Comparison of ENCODE assay signal across 13 cellular contexts in genomic region chr17:29237476-29238132, GRCh38. TPM values are rescaled to one million over a fixed set of nuclear protein-coding genes. Genes with fewer than 3 reads are reported as not detected.
DNase-seq lines count a peak whose midpoint lies in the region; ATAC-seq, FAIRE-seq and TF ChIP-seq lines count a peak whose summit lies in the region.
"Had no signal": no experiment of that assay in that cellular context is flagged by ENCODE, and none has a peak within 500 bp of the region (broad histone marks: within the 10 kb centered on the region; RNA-seq: fewer than 3 reads in every experiment).

No MANE protein-coding gene starts in this region.

- H2BK5ac ChIP-seq in mesenchymal stem cell (ENCODE audit: low read depth, low read length, poor library complexity, severe bottlenecking), result no peak overlapping the region

- no peak overlapping the region for H2AK5ac ChIP-seq in mesenchymal stem cell (ENCODE audit: low read length, severe bottlenecking)

- H3K4me2 ChIP-seq in mesenchymal stem cell (ENCODE audit: low read length, poor library complexity, severe bottlenecking), result no peak overlapping the region
- H3K4me2 ChIP-seq: neural progenitor cell had no signal

- intact Hi-C loops in left ventricle myocardium inferior (cut with micrococcal nuclease), result no loop called here

- no peak overlapping the region for H2AFZ ChIP-seq in mesenchymal stem cell (ENCODE audit: low read depth, low read length)
- H2AFZ ChIP-seq: neural progenitor cell had no signal

- peak overlapping the region; percentile 49 for H2BK15ac ChIP-seq in mesenchymal stem cell (ENCODE audit: low read depth, poor library complexity, severe bottlenecking)

- H3K23ac ChIP-seq in mesenchymal stem cell (ENCODE audit: low read length in 2 of 2), result no peak overlapping the region

- no peak for TF ChIP-seq CTCF in bronchial epithelial cell (IDR thresholded peaks at IDR 0.05; ENCODE audit: insufficient read depth, low read length, severe bottlenecking)
- no peak for TF ChIP-seq CTCF in left ventricle myocardium inferior (IDR thresholded peaks at IDR 0.05; ENCODE audit: borderline replicate concordance)

- no peak overlapping the region for H4K8ac ChIP-seq in mesenchymal stem cell (ENCODE audit: low read length)

- peak; percentile 84 for FAIRE-seq in bronchial epithelial cell (lab: Jason Lieb, UNC)

- H2BK12ac ChIP-seq in mesenchymal stem cell (ENCODE audit: low read length in 2 of 2), result peak overlapping the region in 1 of 2 experiments; percentile 15

- H3K9ac ChIP-seq in mesenchymal stem cell (ENCODE audit: low read length), result peak overlapping the region; percentile 54
- H3K9ac ChIP-seq: neural progenitor cell had no signal

- H4K91ac ChIP-seq in mesenchymal stem cell (ENCODE audit: low read length), result no peak overlapping the region

- no peak overlapping the region for H3K4ac ChIP-seq in mesenchymal stem cell (ENCODE audit: low read depth in 1 of 2, low read length in 2 of 2)

- H2BK120ac ChIP-seq in mesenchymal stem cell (ENCODE audit: low read depth, low read length), result no peak overlapping the region

- no peaks in the 10 kb centered on the region for H3K9me3 ChIP-seq in mesenchymal stem cell (ENCODE audit: control insufficient read depth, low read length)
- no peaks in the 10 kb centered on the region for H3K9me3 ChIP-seq in left ventricle myocardium inferior (replicated peaks)

- H3K36me3 ChIP-seq in bronchial epithelial cell (ENCODE audit: control insufficient read depth, insufficient read depth, low read length), result no peaks in the 10 kb centered on the region
- no peaks in the 10 kb centered on the region for H3K36me3 ChIP-seq in mesenchymal stem cell (ENCODE audit: control insufficient read depth in 1 of 2, insufficient read depth in 2 of 2, low read depth in 1 of 2, low read length in 2 of 2)
- no peaks in the 10 kb centered on the region for H3K36me3 ChIP-seq in left ventricle myocardium inferior
- H3K36me3 ChIP-seq: neural progenitor cell had no signal

- DNase-seq in CD1c-positive myeloid dendritic cell (ENCODE audit: extremely low spot score) (peak; percentile 38), MV-4-11 (lab: John Stamatoyannopoulos, UW) (peak; percentile 77), bronchial epithelial cell (ENCODE audit: low read depth) (peak; percentile 58), mesenchymal stem cell (peak; percentile 73), left ventricle myocardium inferior (no peak), T1000 (lab: John Stamatoyannopoulos, UW) (no peak)
- DNase-seq: activated CD4-positive, alpha-beta T cell treated with anti-CD3 and anti-CD28 coated beads for 4 hours; CD4-positive, alpha-beta T cell; NCI-H1092; NCI-H510A treated with DMSO at 0.1 percent for 48 hours had no signal

- H3K4me3 ChIP-seq in bronchial epithelial cell (ENCODE audit: low read depth, low read length) (no peak overlapping the region), mesenchymal stem cell (ENCODE audit: insufficient read depth in 1 of 2, low read depth in 1 of 2, low read length in 2 of 2) (no peak overlapping the region), left ventricle myocardium inferior (no peak overlapping the region)
- H3K4me3 ChIP-seq: neural progenitor cell had no signal

- H3K4me1 ChIP-seq in mesenchymal stem cell (ENCODE audit: control insufficient read depth, insufficient read depth, low read depth, low read length), result peaks cover 14% of the 10 kb centered on the region
- no peaks in the 10 kb centered on the region for H3K4me1 ChIP-seq in left ventricle myocardium inferior

- no peaks in the 10 kb centered on the region for H3K79me1 ChIP-seq in mesenchymal stem cell (replicated peaks; ENCODE audit: low read length, poor library complexity, severe bottlenecking)

- H3K27ac ChIP-seq in mesenchymal stem cell (ENCODE audit: low read length, poor library complexity, severe bottlenecking) (peak overlapping the region; percentile 51), left ventricle myocardium inferior (replicated peaks) (no peak overlapping the region)
- H3K27ac ChIP-seq: neural progenitor cell had no signal

- ATAC-seq in HG03565 (IDR thresholded peaks at IDR 0.05; ENCODE audit: unreplicated experiment) (no peak), HG03571 (IDR thresholded peaks at IDR 0.05; ENCODE audit: unreplicated experiment) (no peak)

- H3K18ac ChIP-seq in mesenchymal stem cell (ENCODE audit: low read depth in 1 of 2, low read length in 2 of 2), result peak overlapping the region in 1 of 2 experiments; percentile 57

- H3K27me3 ChIP-seq in bronchial epithelial cell (ENCODE audit: control insufficient read depth, insufficient read depth, low read length) (no peaks in the 10 kb centered on the region), mesenchymal stem cell (ENCODE audit: control insufficient read depth in 1 of 2, insufficient read depth in 1 of 2, low read length in 2 of 2) (no peaks in the 10 kb centered on the region), left ventricle myocardium inferior (ENCODE audit: low read depth) (no peaks in the 10 kb centered on the region)
- H3K27me3 ChIP-seq: neural progenitor cell had no signal

- 85% methylated on average over 3 of the region's 3 CpGs for WGBS in mesenchymal stem cell

- H3K14ac ChIP-seq in mesenchymal stem cell (ENCODE audit: low read length in 2 of 2), result no peak overlapping the region

RNA-seq across cellular contexts. Expression of gene CRYBA1, which starts 9.1 kb away (rescaled TPM):
- not detected in 2 replicates for total RNA-seq in bronchial epithelial cell
- not detected for polyA plus RNA-seq in mesenchymal stem cell (2013, experiment 1 of 2)
- polyA plus RNA-seq in mesenchymal stem cell (2013, experiment 2 of 2), result not detected
- total RNA-seq in left ventricle myocardium inferior, result not detected
- total RNA-seq: CD4-positive, alpha-beta T cell had no signal

RNA-seq across cellular contexts. Expression of gene NUFIP2, which starts 56.3 kb away (rescaled TPM):
- total RNA-seq in bronchial epithelial cell (26.9 and 32.8 TPM in 2 replicates), left ventricle myocardium inferior (40.5 TPM)
- 24.4 TPM for polyA plus RNA-seq in mesenchymal stem cell (2013, experiment 1 of 2)
- polyA plus RNA-seq in mesenchymal stem cell (2013, experiment 2 of 2), result 22.7 TPM

RNA-seq across cellular contexts. Expression of gene MYO18A, which starts 57.4 kb away (rescaled TPM):
- total RNA-seq in bronchial epithelial cell (23.4 and 57.6 TPM in 2 replicates), left ventricle myocardium inferior (397 TPM)
- polyA plus RNA-seq in mesenchymal stem cell (2013, experiment 1 of 2), result 16.2 TPM
- 15.0 TPM for polyA plus RNA-seq in mesenchymal stem cell (2013, experiment 2 of 2)

Comparison
In these comparisons a context has a peak if more than half of its experiments do, and no peak if none do; other contexts are left out.
1. DNase-seq: peak in CD1c-positive myeloid dendritic cell (single experiment), MV-4-11 (single experiment), bronchial epithelial cell (single experiment) and mesenchymal stem cell (single experiment); none in left ventricle myocardium inferior (single experiment) and T1000 (single experiment).